ENCODE assay signal across 18 cellular contexts in the genomic region with DNA sequence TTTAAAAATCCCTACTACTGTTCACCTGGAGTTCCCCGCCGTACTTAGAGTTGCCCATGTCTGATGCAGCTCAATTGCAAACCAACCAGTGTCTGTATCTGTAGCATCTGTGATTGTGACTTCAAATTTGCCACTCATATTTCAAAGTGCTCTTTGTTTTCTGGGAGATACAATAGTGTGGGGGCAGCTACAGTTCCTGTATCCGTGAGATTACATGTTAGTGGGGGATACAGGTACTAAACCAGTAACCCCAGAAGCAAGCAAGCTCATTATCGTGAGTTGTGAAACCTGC.
"Had no signal": no experiment of that assay in that cellular context is flagged by ENCODE, and none has a peak within 500 bp of the region (broad histone marks: within the 10 kb centered on the region; RNA-seq: fewer than 3 reads in every experiment).

No MANE protein-coding gene starts in this region.

- H3K27ac ChIP-seq: brain microvascular endothelial cell, gastrocnemius medialis, heart left ventricle, left lung, parathyroid adenoma, sigmoid colon, stomach had no signal

- H3K4me3 ChIP-seq: gastrocnemius medialis, heart left ventricle, left lung, sigmoid colon, stomach had no signal

- H3K27me3 ChIP-seq: brain microvascular endothelial cell, gastrocnemius medialis, left lung, sigmoid colon had no signal

- H3K36me3 Mint-ChIP-seq: stimulated activated effector memory CD8-positive, alpha-beta T cell treated with anti-CD3 and anti-CD28 coated beads, Interleukin-12 subunit alpha, Interleukin-12 subunit beta, amount 100 ng/mL, for 72 hours had no signal

- H3K9ac ChIP-seq: parathyroid adenoma had no signal

- H3K9me3 Mint-ChIP-seq: activated CD4-positive, alpha-beta T cell treated with anti-CD3 and anti-CD28 coated beads, Interleukin-2, amount 10 ng/mL, durations not matched to agents 24 days and 14 days; activated T-cell treated with anti-CD3 and anti-CD28 coated beads, Interleukin-2, amount 50 U/mL, for 4 hours; central memory CD8-positive, alpha-beta T cell; stimulated activated effector memory CD8-positive, alpha-beta T cell treated with anti-CD3 and anti-CD28 coated beads, Interleukin-12 subunit alpha, Interleukin-12 subunit beta, amount 100 ng/mL, for 72 hours had no signal

- H3K9me3 ChIP-seq: gastrocnemius medialis, heart left ventricle, left lung, sigmoid colon, stomach had no signal

- H3K36me3 ChIP-seq: brain microvascular endothelial cell, gastrocnemius medialis, heart left ventricle, left lung, sigmoid colon, stomach had no signal

- H3K27ac Mint-ChIP-seq: activated CD4-positive, alpha-beta T cell treated with anti-CD3 and anti-CD28 coated beads, Interleukin-2, amount 10 ng/mL, durations not matched to agents 24 days and 14 days; stimulated activated effector memory CD8-positive, alpha-beta T cell treated with anti-CD3 and anti-CD28 coated beads, Interleukin-12 subunit alpha, Interleukin-12 subunit beta, amount 100 ng/mL, for 72 hours had no signal

- H3K4me1 Mint-ChIP-seq: activated CD4-positive, alpha-beta T cell treated with anti-CD3 and anti-CD28 coated beads, Interleukin-2, amount 10 ng/mL, durations not matched to agents 24 days and 14 days; central memory CD8-positive, alpha-beta T cell; stimulated activated effector memory CD8-positive, alpha-beta T cell treated with anti-CD3 and anti-CD28 coated beads, Interleukin-12 subunit alpha, Interleukin-12 subunit beta, amount 100 ng/mL, for 72 hours had no signal

- H3K4me3 Mint-ChIP-seq: activated CD4-positive, alpha-beta T cell treated with anti-CD3 and anti-CD28 coated beads, Interleukin-2, amount 10 ng/mL, durations not matched to agents 24 days and 14 days; activated T-cell treated with anti-CD3 and anti-CD28 coated beads, Interleukin-2, amount 50 U/mL, for 4 hours; central memory CD8-positive, alpha-beta T cell; stimulated activated effector memory CD8-positive, alpha-beta T cell treated with anti-CD3 and anti-CD28 coated beads, Interleukin-12 subunit alpha, Interleukin-12 subunit beta, amount 100 ng/mL, for 72 hours had no signal

- ATAC-seq: activated T-cell treated with anti-CD3 and anti-CD28 coated beads, Interleukin-2, amount 50 U/mL, for 4 hours; gastrocnemius medialis; stimulated activated effector memory CD8-positive, alpha-beta T cell treated with anti-CD3 and anti-CD28 coated beads, Interleukin-12 subunit alpha, Interleukin-12 subunit beta, amount 100 ng/mL, for 72 hours had no signal

- H3K4me1 ChIP-seq: gastrocnemius medialis, heart left ventricle, left lung, parathyroid adenoma, sigmoid colon, stomach had no signal

- H2AFZ ChIP-seq: parathyroid adenoma had no signal

- DNase-seq: activated CD8-positive, alpha-beta memory T cell treated with anti-CD3 and anti-CD28 coated beads, Interleukin-2, amount 50 U/mL, for 4 hours; activated effector memory CD4-positive, alpha-beta T cell treated with anti-CD3 and anti-CD28 coated beads, Interleukin-2, amount 50 U/mL, for 16 hours; activated naive CD4-positive, alpha-beta T cell treated with anti-CD3 and anti-CD28 coated beads, Interleukin-2, amount 50 U/mL, for 16 hours; activated T-cell treated with anti-CD3 and anti-CD28 coated beads, Interleukin-2, amount 50 U/mL, for 4 hours; aorta; cortex of kidney; gastrocnemius medialis; kidney; left lung; stomach; T1000 had no signal

- H3K27me3 Mint-ChIP-seq: activated CD4-positive, alpha-beta T cell treated with anti-CD3 and anti-CD28 coated beads, Interleukin-2, amount 10 ng/mL, durations not matched to agents 24 days and 14 days had no signal
